9 cellular contexts compared by ENCODE assay signal in the genomic region with DNA sequence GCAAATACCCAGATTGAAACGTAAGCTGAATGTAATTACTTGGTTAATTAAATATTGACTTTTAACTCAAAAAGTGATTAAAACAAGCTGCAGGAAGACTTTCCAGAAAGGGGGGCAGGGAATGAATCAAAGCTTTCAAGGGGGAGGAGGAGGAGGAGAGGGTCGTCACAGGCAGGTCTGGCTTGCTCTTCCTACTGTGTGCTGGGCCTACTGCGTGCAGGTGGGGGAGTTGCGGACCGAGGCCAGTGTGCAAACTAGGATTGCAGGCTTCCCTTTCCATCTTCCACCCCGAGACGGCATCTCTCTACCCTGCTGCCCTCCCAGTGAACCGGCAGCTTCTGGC. TPM values are rescaled to one million over a fixed set of nuclear protein-coding genes. Genes with fewer than 3 reads are reported as not detected.
DNase-seq lines count a peak whose midpoint lies in the region; ATAC-seq, FAIRE-seq and TF ChIP-seq lines count a peak whose summit lies in the region.
"Had no signal": no experiment of that assay in that cellular context is flagged by ENCODE, and none has a peak within 500 bp of the region (broad histone marks: within the 10 kb centered on the region; RNA-seq: fewer than 3 reads in every experiment).

No MANE protein-coding gene starts in this region.

- H3K4me3 ChIP-seq in H7 (ENCODE audit: insufficient read depth, low read depth, low read length) (peak overlapping the region; percentile 57), WERI-Rb-1 (ENCODE audit: low read depth, low read length) (peak overlapping the region; percentile 46), hepatocyte (peak overlapping the region; percentile 90), retinal pigment epithelial cell (ENCODE audit: low read length) (peak overlapping the region; percentile 46)

- H3K36me3 ChIP-seq in H7 (replicated peaks; ENCODE audit: control insufficient read depth, insufficient read depth, low read length) (no peaks in the 10 kb centered on the region), WERI-Rb-1 (no peaks in the 10 kb centered on the region), hepatocyte (replicated peaks; ENCODE audit: insufficient read depth, low read depth) (no peaks in the 10 kb centered on the region)

- 4% methylated on average over 8 of the region's 8 CpGs for WGBS in hepatocyte (ENCODE audit: low lambda C conversion rate, missing lambda C conversion rate)

- ATAC-seq in GM18909 (IDR thresholded peaks at IDR 0.05; ENCODE audit: poor library complexity, unreplicated experiment): no peak

- H3K4me2 ChIP-seq in hepatocyte: peak overlapping the region; percentile 99

- H3K79me2 ChIP-seq in hepatocyte: peaks cover 46% of the 10 kb centered on the region

- DNase-seq in H7 (no peak), WERI-Rb-1 (no peak), hepatocyte (ENCODE audit: low spot score) (no peak), retinal pigment epithelial cell (ENCODE audit: low read depth) (no peak), urothelium cell line (ENCODE audit: low spot score) (no peak), KBM-7 (no peak)
- no peak for DNase-seq in activated CD4-positive, alpha-beta T cell treated with anti-CD3 and anti-CD28 coated beads, Interleukin-2, amount 50 U/mL, for 48 hours

- in situ Hi-C loops in KBM-7 (cut with MboI; ENCODE audit: low pct_unique_long_range_greater_than_20kb, low sequenced_read_pairs): no loop called here

- no peaks in the 10 kb centered on the region for H3K9me2 ChIP-seq in hepatocyte (replicated peaks; ENCODE audit: insufficient read depth)

- H3K9me3 ChIP-seq in WERI-Rb-1 (ENCODE audit: severe bottlenecking) (no peaks in the 10 kb centered on the region), hepatocyte (ENCODE audit: low read depth) (no peaks in the 10 kb centered on the region)

- H4K20me1 ChIP-seq in hepatocyte (ENCODE audit: insufficient read depth, poor library complexity, severe bottlenecking): peaks cover 18% of the 10 kb centered on the region

- TF ChIP-seq CTCF in WERI-Rb-1 (IDR thresholded peaks at IDR 0.05; ENCODE audit: low read depth, low read length): no peak
- TF ChIP-seq CTCF in hepatocyte (IDR thresholded peaks at IDR 0.05; ENCODE audit: poor library complexity): no peak
- TF ChIP-seq CTCF in retinal pigment epithelial cell (conservative IDR thresholded peaks at IDR 0.05; ENCODE audit: low read depth, low read length): no peak

- peak overlapping the region; percentile 36 for H2AFZ ChIP-seq in hepatocyte

- FAIRE-seq in urothelium cell line (lab: Jason Lieb, UNC): no peak
- FAIRE-seq: colon had no signal

- H3K4me1 ChIP-seq in hepatocyte (ENCODE audit: insufficient read depth): peaks cover 22% of the 10 kb centered on the region

- no peak overlapping the region for H3K27ac ChIP-seq in WERI-Rb-1
- peak overlapping the region; percentile 78 for H3K27ac ChIP-seq in hepatocyte

- H3K27me3 ChIP-seq in H7 (ENCODE audit: control insufficient read depth, insufficient read depth, low read length): peaks cover 22% of the 10 kb centered on the region
- peaks cover 20% of the 10 kb centered on the region for H3K27me3 ChIP-seq in WERI-Rb-1 (ENCODE audit: insufficient read depth, low read depth, severe bottlenecking)
- no peaks in the 10 kb centered on the region for H3K27me3 ChIP-seq in hepatocyte

RNA-seq across cellular contexts. Expression of a gene that starts 1.1 kb away (rescaled TPM):
- 23.9 and 52.0 TPM in 2 replicates for total RNA-seq in H7 (2014; rRNA removed; shearing (Covaris generic))
- total RNA-seq in hepatocyte: 49.0 and 53.7 TPM in 2 replicates
- polyA plus RNA-seq in hepatocyte: 51.6 and 66.6 TPM in 2 replicates
